ENCODE assay signal across 1 cellular context in the genomic region with DNA sequence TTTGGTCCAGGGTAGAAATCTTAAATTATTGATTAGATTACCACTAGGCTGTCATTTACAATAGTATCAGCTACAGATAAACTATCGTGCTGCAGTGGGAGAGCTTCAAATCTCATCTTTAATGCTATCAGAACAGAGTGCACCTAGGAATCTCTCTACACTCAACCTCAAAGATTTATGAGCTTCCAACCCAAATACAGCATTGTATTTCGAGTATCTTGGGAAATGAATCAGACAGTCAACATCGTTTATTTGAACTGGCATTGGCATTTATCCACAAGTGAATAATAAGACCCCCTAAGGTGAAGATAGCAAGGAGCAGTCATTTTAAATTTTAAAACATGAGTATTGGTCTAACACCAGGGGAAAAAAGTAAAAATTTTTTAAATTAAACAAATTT.
TF ChIP-seq lines count a peak whose summit lies in the region.

No MANE protein-coding gene starts in this region.

TF ChIP-seq in GM23338, 12 proteins besides CTCF, POLR2A, EP300 and RAD21 (continued from another document):
- TF ChIP-seq, protein P1, sequence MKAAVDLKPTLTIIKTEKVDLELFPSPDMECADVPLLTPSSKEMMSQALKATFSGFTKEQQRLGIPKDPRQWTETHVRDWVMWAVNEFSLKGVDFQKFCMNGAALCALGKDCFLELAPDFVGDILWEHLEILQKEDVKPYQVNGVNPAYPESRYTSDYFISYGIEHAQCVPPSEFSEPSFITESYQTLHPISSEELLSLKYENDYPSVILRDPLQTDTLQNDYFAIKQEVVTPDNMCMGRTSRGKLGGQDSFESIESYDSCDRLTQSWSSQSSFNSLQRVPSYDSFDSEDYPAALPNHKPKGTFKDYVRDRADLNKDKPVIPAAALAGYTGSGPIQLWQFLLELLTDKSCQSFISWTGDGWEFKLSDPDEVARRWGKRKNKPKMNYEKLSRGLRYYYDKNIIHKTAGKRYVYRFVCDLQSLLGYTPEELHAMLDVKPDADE (IDR thresholded peaks at IDR 0.05), result no peak
- TF ChIP-seq STAT1 (IDR thresholded peaks at IDR 0.05; ENCODE audit: unreplicated experiment) (no peak), CREB1 (CRISPR knock-in tag; IDR thresholded peaks at IDR 0.05; ENCODE audit: low read depth) (no peak), ZNF331 (CRISPR knock-in tag; IDR thresholded peaks at IDR 0.05; ENCODE audit: low read depth) (no peak), POLR2AphosphoS5 (IDR thresholded peaks at IDR 0.05; ENCODE audit: low read depth) (no peak), EZH2 (IDR thresholded peaks at IDR 0.05; ENCODE audit: low read depth, unreplicated experiment) (no peak)
- TF ChIP-seq, protein P2, sequence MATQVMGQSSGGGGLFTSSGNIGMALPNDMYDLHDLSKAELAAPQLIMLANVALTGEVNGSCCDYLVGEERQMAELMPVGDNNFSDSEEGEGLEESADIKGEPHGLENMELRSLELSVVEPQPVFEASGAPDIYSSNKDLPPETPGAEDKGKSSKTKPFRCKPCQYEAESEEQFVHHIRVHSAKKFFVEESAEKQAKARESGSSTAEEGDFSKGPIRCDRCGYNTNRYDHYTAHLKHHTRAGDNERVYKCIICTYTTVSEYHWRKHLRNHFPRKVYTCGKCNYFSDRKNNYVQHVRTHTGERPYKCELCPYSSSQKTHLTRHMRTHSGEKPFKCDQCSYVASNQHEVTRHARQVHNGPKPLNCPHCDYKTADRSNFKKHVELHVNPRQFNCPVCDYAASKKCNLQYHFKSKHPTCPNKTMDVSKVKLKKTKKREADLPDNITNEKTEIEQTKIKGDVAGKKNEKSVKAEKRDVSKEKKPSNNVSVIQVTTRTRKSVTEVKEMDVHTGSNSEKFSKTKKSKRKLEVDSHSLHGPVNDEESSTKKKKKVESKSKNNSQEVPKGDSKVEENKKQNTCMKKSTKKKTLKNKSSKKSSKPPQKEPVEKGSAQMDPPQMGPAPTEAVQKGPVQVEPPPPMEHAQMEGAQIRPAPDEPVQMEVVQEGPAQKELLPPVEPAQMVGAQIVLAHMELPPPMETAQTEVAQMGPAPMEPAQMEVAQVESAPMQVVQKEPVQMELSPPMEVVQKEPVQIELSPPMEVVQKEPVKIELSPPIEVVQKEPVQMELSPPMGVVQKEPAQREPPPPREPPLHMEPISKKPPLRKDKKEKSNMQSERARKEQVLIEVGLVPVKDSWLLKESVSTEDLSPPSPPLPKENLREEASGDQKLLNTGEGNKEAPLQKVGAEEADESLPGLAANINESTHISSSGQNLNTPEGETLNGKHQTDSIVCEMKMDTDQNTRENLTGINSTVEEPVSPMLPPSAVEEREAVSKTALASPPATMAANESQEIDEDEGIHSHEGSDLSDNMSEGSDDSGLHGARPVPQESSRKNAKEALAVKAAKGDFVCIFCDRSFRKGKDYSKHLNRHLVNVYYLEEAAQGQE (IDR thresholded peaks at IDR 0.05; ENCODE audit: unreplicated experiment), result no peak
